In the genomic region with DNA sequence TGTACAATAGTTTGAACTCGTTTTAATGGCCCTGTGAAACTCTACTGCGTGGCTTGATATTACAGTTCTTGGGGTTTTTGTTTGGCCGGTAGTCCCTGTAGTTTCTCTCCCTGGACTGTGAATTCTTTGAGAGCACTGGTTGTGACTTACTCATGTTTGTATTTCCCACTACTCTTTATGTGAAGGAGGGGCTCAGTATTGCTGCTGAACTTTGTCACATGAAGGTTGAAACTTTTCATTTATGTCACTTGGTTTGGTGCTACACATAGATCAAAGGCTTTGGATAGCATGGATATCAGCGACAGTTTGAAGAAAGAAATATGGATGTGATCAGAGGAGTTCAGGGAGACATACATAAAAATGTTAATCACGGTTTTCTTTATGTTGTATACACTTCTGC, we compare ENCODE assay signal across 1 cellular context.
TF ChIP-seq lines count a peak whose summit lies in the region.

No MANE protein-coding gene starts in this region.

TF ChIP-seq in WTC11, 78 proteins besides CTCF, POLR2A, EP300 and RAD21:
- TF ChIP-seq RELA (CRISPR knock-in tag; IDR thresholded peaks at IDR 0.05; ENCODE audit: borderline replicate concordance) (no peak), ZNF671 (CRISPR knock-in tag; IDR thresholded peaks at IDR 0.05) (no peak)
TF ChIP-seq in WTC11: peak in this region for 0.
